Comparison of ENCODE assay signal across 29 cellular contexts in genomic region chr2:207600211-207600610, GRCh38. TPM values are rescaled to one million over a fixed set of nuclear protein-coding genes. Genes with fewer than 3 reads are reported as not detected.
A peak's percentile ranks its signal among the peaks of the same experiment; 100 is the strongest.
DNase-seq lines count a peak whose midpoint lies in the region; ATAC-seq and TF ChIP-seq lines count a peak whose summit lies in the region.
"Had no signal": no experiment of that assay in that cellular context is flagged by ENCODE, and none has a peak within 500 bp of the region (broad histone marks: within the 10 kb centered on the region; RNA-seq: fewer than 3 reads in every experiment).

No MANE protein-coding gene starts in this region.

- H3K27me3 ChIP-seq in adipocyte (replicated peaks; ENCODE audit: control insufficient read depth, insufficient read depth, low read length) (no peaks in the 10 kb centered on the region), left lung (no peaks in the 10 kb centered on the region)
- H3K27me3 ChIP-seq: heart left ventricle, neural progenitor cell, sigmoid colon, SJSA1, upper lobe of left lung had no signal

- peaks cover 2 to 16% of the 10 kb centered on the region in 2 donors for H3K36me3 Mint-ChIP-seq in activated T-cell treated with anti-CD3 and anti-CD28 coated beads, Interleukin-2, amount 50 U/mL, for 72 hours (ENCODE audit: insufficient read depth in 2 of 2)

- no peak overlapping the region for H3K4me3 Mint-ChIP-seq in activated T-cell treated with anti-CD3 and anti-CD28 coated beads, Interleukin-2, amount 50 U/mL, for 72 hours
- H3K4me3 Mint-ChIP-seq: activated CD4-positive, alpha-beta memory T cell treated with anti-CD3 and anti-CD28 coated beads for 36 hours; activated naive CD8-positive, alpha-beta T cell treated with anti-CD3 and anti-CD28 coated beads for 36 hours; neural progenitor cell; stimulated activated memory B cell treated with anti-CD40 and anti-IgM and Interleukin-4, amounts not matched to agents 10 μg/mL and 1 μg/mL and 100 μg/mL, for 72 hours had no signal

- no peaks in the 10 kb centered on the region for H3K27me3 Mint-ChIP-seq in activated T-cell treated with anti-CD3 and anti-CD28 coated beads, Interleukin-2, amount 50 U/mL, for 72 hours (ENCODE audit: low read depth)
- H3K27me3 Mint-ChIP-seq: activated CD4-positive, alpha-beta memory T cell treated with anti-CD3 and anti-CD28 coated beads for 36 hours; activated naive CD8-positive, alpha-beta T cell treated with anti-CD3 and anti-CD28 coated beads for 36 hours; stimulated activated memory B cell treated with anti-CD40 and anti-IgM and Interleukin-4, amounts not matched to agents 10 μg/mL and 1 μg/mL and 100 μg/mL, for 72 hours had no signal

- peaks cover 25% of the 10 kb centered on the region for H3K36me3 ChIP-seq in adipocyte (ENCODE audit: control insufficient read depth, insufficient read depth, low read length, severe bottlenecking)
- H3K36me3 ChIP-seq in left lung = peaks cover 0 to 20% of the 10 kb centered on the region in 2 donors

- H3K9me3 Mint-ChIP-seq in activated T-cell treated with anti-CD3 and anti-CD28 coated beads, Interleukin-2, amount 50 U/mL, for 72 hours = no peaks in the 10 kb centered on the region
- H3K9me3 Mint-ChIP-seq: activated CD4-positive, alpha-beta memory T cell treated with anti-CD3 and anti-CD28 coated beads for 36 hours; activated naive CD8-positive, alpha-beta T cell treated with anti-CD3 and anti-CD28 coated beads for 36 hours; activated T-helper 2 cell treated with anti-CD3 and anti-CD28 coated beads, Interferon-gamma antibody, Interleukin-2, Interleukin-4, amounts not matched to agents 10 μg/mL and 5 μg/mL and 100 μg/mL, durations not matched to agents 14 hours and 24 hours and 36 hours; neural progenitor cell had no signal

- TF ChIP-seq CTCF in fibroblast of the aortic adventitia (IDR thresholded peaks at IDR 0.05; ENCODE audit: insufficient read depth, low read length) = no peak
- no peak for TF ChIP-seq CTCF in left lung (IDR thresholded peaks at IDR 0.05)

- H3K9ac ChIP-seq in adipocyte (ENCODE audit: low read length) = no peak overlapping the region
- H3K9ac ChIP-seq: neural progenitor cell had no signal

- ATAC-seq in activated T-cell treated with anti-CD3 and anti-CD28 coated beads, Interleukin-2, amount 50 U/mL, for 72 hours (replicated peaks in 1 of 2) = no peak
- ATAC-seq in left lung = no peak
- ATAC-seq: heart left ventricle; stimulated activated memory B cell treated with anti-CD40 and anti-IgM and Interleukin-4, amounts not matched to agents 10 μg/mL and 1 μg/mL and 100 μg/mL, for 72 hours had no signal

- H3K4me1 Mint-ChIP-seq in activated T-cell treated with anti-CD3 and anti-CD28 coated beads, Interleukin-2, amount 50 U/mL, for 72 hours (ENCODE audit: low read depth) = peaks cover 12% of the 10 kb centered on the region

- DNase-seq in EH (ENCODE audit: low read depth) (peak; percentile 85), adipocyte (ENCODE audit: low read depth) (peak; percentile 56), fibroblast of the aortic adventitia (ENCODE audit: low read depth) (peak; percentile 19), left lung (no peak), HCEC 1CT (no peak), NCI-H2081 (lab: John Stamatoyannopoulos, UW) (no peak)
- no peak for DNase-seq in activated T-cell treated with anti-CD3 and anti-CD28 coated beads, Interleukin-2, amount 50 U/mL, for 72 hours
- DNase-seq: activated CD4-positive, alpha-beta memory T cell treated with anti-CD3 and anti-CD28 coated beads for 36 hours; activated CD8-positive, alpha-beta memory T cell treated with anti-CD3 and anti-CD28 coated beads, Interleukin-2, amount 50 U/mL, for 4 hours; activated naive CD8-positive, alpha-beta T cell treated with anti-CD3 and anti-CD28 coated beads for 36 hours; AML-193; cerebellar nuclear complex; COR-L47; DMS79; heart left ventricle; kidney glomerular epithelial cell; NCI-H146; NCI-H510A; posterior cingulate gyrus; RPMI8226; sigmoid colon; stimulated activated CD4-positive, alpha-beta T cell treated with anti-CD3 and anti-CD28 coated beads, Interleukin-4, amount 100 ng/mL, for 4 hours; substantia nigra; T-helper 1 cell; upper lobe of left lung had no signal

- no peak overlapping the region for H3K4me3 ChIP-seq in adipocyte (ENCODE audit: low read length)
- H3K4me3 ChIP-seq in fibroblast of the aortic adventitia (ENCODE audit: low read depth, low read length) = no peak overlapping the region
- no peak overlapping the region for H3K4me3 ChIP-seq in left lung
- H3K4me3 ChIP-seq: heart left ventricle, neural progenitor cell, sigmoid colon, SJSA1, upper lobe of left lung had no signal

- intact Hi-C loops in left lung (cut with DNase I) = no loop called here

- no peak overlapping the region for H3K27ac Mint-ChIP-seq in activated T-cell treated with anti-CD3 and anti-CD28 coated beads, Interleukin-2, amount 50 U/mL, for 72 hours
- H3K27ac Mint-ChIP-seq: activated CD4-positive, alpha-beta memory T cell treated with anti-CD3 and anti-CD28 coated beads for 36 hours; activated naive CD8-positive, alpha-beta T cell treated with anti-CD3 and anti-CD28 coated beads for 36 hours; activated T-helper 2 cell treated with anti-CD3 and anti-CD28 coated beads, Interferon-gamma antibody, Interleukin-2, Interleukin-4, amounts not matched to agents 10 μg/mL and 5 μg/mL and 100 μg/mL, durations not matched to agents 14 hours and 24 hours and 36 hours; neural progenitor cell; stimulated activated memory B cell treated with anti-CD40 and anti-IgM and Interleukin-4, amounts not matched to agents 10 μg/mL and 1 μg/mL and 100 μg/mL, for 72 hours had no signal

- no peak overlapping the region for H3K27ac ChIP-seq in left lung
- H3K27ac ChIP-seq: heart left ventricle, neural progenitor cell, sigmoid colon, SJSA1, upper lobe of left lung had no signal

- H3K4me1 ChIP-seq in adipocyte (ENCODE audit: control insufficient read depth, insufficient read depth, low read length) (peaks cover 15% of the 10 kb centered on the region), left lung (no peaks in the 10 kb centered on the region)
- H3K4me1 ChIP-seq: neural progenitor cell, sigmoid colon, SJSA1, upper lobe of left lung had no signal

- H3K9me3 ChIP-seq in adipocyte (ENCODE audit: control insufficient read depth, low read length) (no peaks in the 10 kb centered on the region), left lung (no peaks in the 10 kb centered on the region)
- H3K9me3 ChIP-seq: heart left ventricle, sigmoid colon, SJSA1, upper lobe of left lung had no signal

RNA-seq across cellular contexts. Expression of gene METTL21A, which starts 25.0 kb away (rescaled TPM):
- total RNA-seq in fibroblast of the aortic adventitia (ENCODE audit: low replicate concordance) (11.1 and 15.9 TPM in 2 replicates), left lung (10 to 100 TPM; 14.6 to 18.1 TPM)
- 10 to 100 TPM; 10.4 to 12.4 TPM for total RNA-seq in activated T-cell treated with anti-CD3 and anti-CD28 coated beads, Interleukin-2, amount 50 U/mL, for 72 hours

Comparison
In these comparisons a context has a peak if more than half of its experiments do, and no peak if none do; other contexts are left out.
1. DNase-seq: peak in EH (single experiment), adipocyte (single experiment) and fibroblast of the aortic adventitia (single experiment); none in activated T-cell treated with anti-CD3 and anti-CD28 coated beads, Interleukin-2, amount 50 U/mL, for 72 hours (0 of 2), left lung (0 of 2), HCEC 1CT (single experiment) and NCI-H2081 (0 of 2).